ENCODE assay signal across 16 cellular contexts in the genomic region with DNA sequence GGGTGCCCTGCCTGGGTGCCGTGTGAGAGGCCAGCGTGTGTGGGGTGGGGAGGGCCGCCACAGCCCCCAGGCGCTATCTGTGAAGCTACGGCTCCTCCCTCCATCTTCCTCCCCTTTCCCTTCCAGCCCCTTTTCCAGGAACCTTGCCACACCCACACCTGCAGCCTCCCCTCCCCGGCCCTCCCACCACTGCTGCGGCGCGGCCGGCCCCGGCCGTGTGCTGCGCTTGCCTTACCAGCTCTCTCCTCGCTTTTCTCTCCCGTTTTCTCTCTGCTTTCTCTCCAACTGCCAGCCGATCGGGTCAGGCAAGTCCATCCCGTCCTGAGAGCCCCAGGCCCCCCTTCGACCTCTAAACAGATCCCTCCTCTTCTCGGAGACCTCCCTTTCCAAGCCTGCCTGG.
"Had no signal": no experiment of that assay in that cellular context is flagged by ENCODE, and none has a peak within 500 bp of the region (broad histone marks: within the 10 kb centered on the region; RNA-seq: fewer than 3 reads in every experiment).

No MANE protein-coding gene starts in this region.

- H3K4me3 ChIP-seq: adrenal gland, colonic mucosa, heart left ventricle, thyroid gland had no signal

- H3K9me3 Mint-ChIP-seq: activated naive CD4-positive, alpha-beta T cell treated with anti-CD3 and anti-CD28 coated beads, Interleukin-2, amount 50 U/mL, for 72 hours; activated T-cell treated with anti-CD3 and anti-CD28 coated beads, Interleukin-2, amount 50 U/mL, for 24 hours; activated T-helper 17 cell treated with anti-CD3 and anti-CD28 coated beads, Interleukin-2, amount 50 U/mL, for 72 hours; memory B cell had no signal

- H3K27me3 Mint-ChIP-seq: activated T-helper 17 cell treated with anti-CD3 and anti-CD28 coated beads, Interleukin-2, amount 50 U/mL, for 72 hours had no signal

- H3K27ac Mint-ChIP-seq: activated CD4-positive, alpha-beta T cell treated with anti-CD3 and anti-CD28 coated beads for 36 hours; activated T-cell treated with anti-CD3 and anti-CD28 coated beads, Interleukin-2, amount 50 U/mL, for 24 hours; activated T-helper 17 cell treated with anti-CD3 and anti-CD28 coated beads, Interleukin-2, amount 50 U/mL, for 72 hours; memory B cell had no signal

- H3K27me3 ChIP-seq: adrenal gland, colonic mucosa, thyroid gland had no signal

- ATAC-seq: activated CD4-positive, alpha-beta T cell treated with anti-CD3 and anti-CD28 coated beads for 36 hours; activated naive CD4-positive, alpha-beta T cell treated with anti-CD3 and anti-CD28 coated beads, Interleukin-2, amount 50 U/mL, for 72 hours; activated T-helper 17 cell treated with anti-CD3 and anti-CD28 coated beads, Interleukin-2, amount 50 U/mL, for 72 hours; heart left ventricle; left colon; stimulated activated naive CD8-positive, alpha-beta T cell treated with anti-CD3 and anti-CD28 coated beads, Interleukin-15, Interleukin-2, amounts not matched to agents 100 U/mL and 50 U/mL, for 24 hours had no signal

- H3K4me3 Mint-ChIP-seq: activated CD4-positive, alpha-beta T cell treated with anti-CD3 and anti-CD28 coated beads for 36 hours; activated T-cell treated with anti-CD3 and anti-CD28 coated beads, Interleukin-2, amount 50 U/mL, for 24 hours; activated T-helper 17 cell treated with anti-CD3 and anti-CD28 coated beads, Interleukin-2, amount 50 U/mL, for 72 hours; memory B cell had no signal

- DNase-seq: activated CD4-positive, alpha-beta T cell treated with anti-CD3 and anti-CD28 coated beads for 36 hours; activated CD4-positive, alpha-beta T cell treated with anti-CD3 and anti-CD28 coated beads, Interleukin-2, amount 50 U/mL, for 4 hours; activated CD8-positive, alpha-beta memory T cell treated with anti-CD3 and anti-CD28 coated beads for 24 hours; activated CD8-positive, alpha-beta memory T cell treated with anti-CD3 and anti-CD28 coated beads, Interleukin-2, amount 50 U/mL, for 4 hours; activated T-cell treated with anti-CD3 and anti-CD28 coated beads, Interleukin-2, amount 50 U/mL, for 24 hours; colonic mucosa; heart left ventricle; left colon; stimulated activated CD4-positive, alpha-beta T cell treated with anti-CD3 and anti-CD28 coated beads, Interleukin-2, amount 100 ng/mL, for 48 hours; stimulated activated naive CD8-positive, alpha-beta T cell treated with anti-CD3 and anti-CD28 coated beads, Interleukin-15, Interleukin-2, amounts not matched to agents 100 U/mL and 50 U/mL, for 24 hours; T-helper 1 cell; thyroid gland had no signal
